ENCODE assay signal across 1 cellular context in genomic region chr6:134502614-134503541, GRCh38.
TF ChIP-seq lines count a peak whose summit lies in the region.

No MANE protein-coding gene starts in this region.

TF ChIP-seq in IMR-90, 13 proteins besides CTCF, POLR2A, EP300 and RAD21 (continued from another document):
- no peak for TF ChIP-seq CEBPB (IDR thresholded peaks at IDR 0.05; ENCODE audit: low read depth, low read length)
- TF ChIP-seq CHD1 (IDR thresholded peaks at IDR 0.05; ENCODE audit: low read depth, low read length), result no peak
- no peak for TF ChIP-seq MXI1 (IDR thresholded peaks at IDR 0.05; ENCODE audit: borderline replicate concordance, low read depth, low read length)
- no peak for TF ChIP-seq RCOR1 (IDR thresholded peaks at IDR 0.05; ENCODE audit: insufficient replicate concordance, low read length)
- no peak for TF ChIP-seq MAFK (IDR thresholded peaks at IDR 0.05; ENCODE audit: low read depth, low read length)
